Comparison of ENCODE assay signal across 2 cellular contexts in the genomic region with DNA sequence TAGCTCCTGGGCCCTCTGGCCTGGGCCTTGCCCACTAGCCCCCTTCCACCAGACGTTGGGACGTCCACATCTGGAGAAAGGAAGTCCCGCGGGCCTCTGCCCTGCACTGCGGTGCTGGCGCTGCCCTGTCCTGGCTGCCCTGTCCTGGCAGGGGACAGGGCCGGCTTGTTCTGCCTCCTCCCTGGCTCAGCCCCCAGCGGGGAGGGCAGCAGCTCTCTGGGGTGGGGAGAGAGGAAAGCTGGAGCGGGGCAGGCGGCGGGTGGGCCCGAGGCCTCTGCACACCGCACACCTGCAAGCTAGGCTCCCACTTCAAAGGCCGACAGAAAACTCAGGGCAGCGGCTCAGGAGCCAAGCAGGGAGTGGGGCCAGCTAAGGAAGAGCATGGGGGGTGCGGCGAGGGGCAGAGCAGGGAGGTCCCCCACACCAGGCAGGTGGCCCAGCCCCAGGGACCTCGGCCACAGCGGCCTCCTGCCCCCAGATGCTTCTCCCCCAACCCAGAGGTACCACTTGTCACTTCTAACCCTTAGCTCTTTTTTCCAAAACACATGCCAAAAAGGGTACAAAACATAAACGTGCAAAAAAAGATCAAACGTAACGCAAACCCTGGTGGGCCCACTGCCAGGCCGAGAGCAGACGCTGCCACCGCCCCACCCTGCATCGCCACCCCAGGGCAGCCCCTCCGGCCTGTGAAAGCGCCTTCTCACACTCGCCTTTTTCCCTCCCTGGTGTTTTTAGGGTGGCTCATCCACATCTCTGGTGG.
TF ChIP-seq lines count a peak whose summit lies in the region.

No MANE protein-coding gene starts in this region.

TF ChIP-seq in HEK293, 187 proteins besides CTCF, POLR2A, EP300 and RAD21:
- TF ChIP-seq ZFP37 (tag by site-specific recombination; IDR thresholded peaks at IDR 0.05): no peak
- no peak for TF ChIP-seq ZNF10 (tag by site-specific recombination; IDR thresholded peaks at IDR 0.05)
- TF ChIP-seq ZNF341 (tag by site-specific recombination; IDR thresholded peaks at IDR 0.05; ENCODE audit: low read depth): 0 out of 2 replicates have a peak, but pooled peaks have one; percentile 28
- no peak for TF ChIP-seq KLF16 (tag by site-specific recombination; IDR thresholded peaks at IDR 0.05)
- no peak for TF ChIP-seq ZNF112 (tag by site-specific recombination; IDR thresholded peaks at IDR 0.05)

TF ChIP-seq in H1, 55 proteins besides CTCF, POLR2A, EP300 and RAD21:
- TF ChIP-seq, protein P1, sequence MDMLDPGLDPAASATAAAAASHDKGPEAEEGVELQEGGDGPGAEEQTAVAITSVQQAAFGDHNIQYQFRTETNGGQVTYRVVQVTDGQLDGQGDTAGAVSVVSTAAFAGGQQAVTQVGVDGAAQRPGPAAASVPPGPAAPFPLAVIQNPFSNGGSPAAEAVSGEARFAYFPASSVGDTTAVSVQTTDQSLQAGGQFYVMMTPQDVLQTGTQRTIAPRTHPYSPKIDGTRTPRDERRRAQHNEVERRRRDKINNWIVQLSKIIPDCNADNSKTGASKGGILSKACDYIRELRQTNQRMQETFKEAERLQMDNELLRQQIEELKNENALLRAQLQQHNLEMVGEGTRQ (IDR thresholded peaks at IDR 0.05; ENCODE audit: low read length): no peak
- TF ChIP-seq BCL11A (IDR thresholded peaks at IDR 0.05; ENCODE audit: low read depth in 2 of 2, low read length in 2 of 2) (no peak), HDAC2 (IDR thresholded peaks at IDR 0.05; ENCODE audit: borderline replicate concordance in 1 of 2, low read depth in 2 of 2, low read length in 2 of 2) (no peak), CHD1 (IDR thresholded peaks at IDR 0.05; ENCODE audit: low read depth, low read length) (no peak), POU5F1 (IDR thresholded peaks at IDR 0.05; ENCODE audit: low read depth, low read length) (no peak), JUN (IDR thresholded peaks at IDR 0.05; ENCODE audit: low read depth, low read length) (no peak), SP4 (IDR thresholded peaks at IDR 0.05; ENCODE audit: low read length) (no peak), ASH2L (IDR thresholded peaks at IDR 0.05; ENCODE audit: low read length) (no peak), EZH2 (IDR thresholded peaks at IDR 0.05; ENCODE audit: low read depth, low read length, severe bottlenecking) (no peak), TCF12 (IDR thresholded peaks at IDR 0.05; ENCODE audit: low read depth, low read length) (no peak)
